8 cellular contexts compared by ENCODE assay signal in genomic region chr11:114738954-114739353, GRCh38.
DNase-seq lines count a peak whose midpoint lies in the region; ATAC-seq and TF ChIP-seq lines count a peak whose summit lies in the region.

No MANE protein-coding gene starts in this region.

- TF ChIP-seq CTCF in right lobe of liver (IDR thresholded peaks at IDR 0.05) = peak; percentile 67 to 79 (median 74)
- peak; percentile 56 to 74 (median 66) for TF ChIP-seq CTCF in transverse colon (IDR thresholded peaks at IDR 0.05)

- H3K4me3 ChIP-seq in right lobe of liver = no peak overlapping the region
- no peak overlapping the region for H3K4me3 ChIP-seq in transverse colon

- in situ Hi-C loops in T47D (cut with HindIII; ENCODE audit: low pct_unique_long_range_greater_than_20kb, low sequenced_read_pairs) (no loop called here), transverse colon (cut with MboI; ENCODE audit: low pct_ligation_motif_present in 1 of 4, low pct_unique_long_range_greater_than_20kb in 1 of 4, low sequenced_read_pairs in 3 of 4) (no loop called here)

- intact Hi-C loops in right lobe of liver (cut with DNase I) (no loop called here), transverse colon (cut with DNase I; ENCODE audit: low total_unique reads) (no loop called here)

- H3K9me3 ChIP-seq in right lobe of liver (no peaks in the 10 kb centered on the region), transverse colon (no peaks in the 10 kb centered on the region)

- H3K27ac ChIP-seq in right lobe of liver = no peak overlapping the region
- H3K27ac ChIP-seq in transverse colon = no peak overlapping the region

- DNase-seq in activated T-cell treated with anti-CD3 and anti-CD28 coated beads for 24 hours (ENCODE audit: low read depth) (peak; percentile 4), activated T-cell treated with anti-CD3 and anti-CD28 coated beads for 4 hours (no peak), HT-29 (ENCODE audit: low spot score) (peak; percentile 74), OCI-M1 (lab: John Stamatoyannopoulos, UW) (peak; percentile 72), T47D (ENCODE audit: low read depth in 1 of 2, low spot score in 1 of 2) (peak; percentile 38 to 77), right lobe of liver (peak in 1 of 3 donors; percentile 21), transverse colon (peak; percentile 68), NCI-H1048 (lab: John Stamatoyannopoulos, UW) (no peak)

- H3K4me1 ChIP-seq in right lobe of liver (no peaks in the 10 kb centered on the region), transverse colon (peaks cover 0 to 5% (median 4%) of the 10 kb centered on the region in 4 donors)

- no peak for TF ChIP-seq POLR2A in right lobe of liver (IDR thresholded peaks at IDR 0.05)
- no peak for TF ChIP-seq POLR2A in transverse colon (IDR thresholded peaks at IDR 0.05)

- peak; percentile 80 to 87 (median 84) for ATAC-seq in right lobe of liver

- TF ChIP-seq EP300 in transverse colon (IDR thresholded peaks at IDR 0.05; ENCODE audit: low read depth) = no peak

- no peaks in the 10 kb centered on the region for H3K36me3 ChIP-seq in right lobe of liver
- H3K36me3 ChIP-seq in transverse colon = no peaks in the 10 kb centered on the region

- H3K27me3 ChIP-seq in right lobe of liver (no peaks in the 10 kb centered on the region), transverse colon (no peaks in the 10 kb centered on the region)

Comparison
In these comparisons a context has a peak if more than half of its experiments do, and no peak if none do; other contexts are left out.
1. DNase-seq: peak in activated T-cell treated with anti-CD3 and anti-CD28 coated beads for 24 hours (single experiment), HT-29 (single experiment), OCI-M1 (single experiment), T47D (2 of 2) and transverse colon (single experiment); none in activated T-cell treated with anti-CD3 and anti-CD28 coated beads for 4 hours (single experiment) and NCI-H1048 (single experiment).